Comparison of ENCODE assay signal across 17 cellular contexts in genomic region chr9:17519761-17520160, GRCh38. TPM values are rescaled to one million over a fixed set of nuclear protein-coding genes. Genes with fewer than 3 reads are reported as not detected.
DNase-seq lines count a peak whose midpoint lies in the region; ATAC-seq, FAIRE-seq and TF ChIP-seq lines count a peak whose summit lies in the region.
"Had no signal": no experiment of that assay in that cellular context is flagged by ENCODE, and none has a peak within 500 bp of the region (broad histone marks: within the 10 kb centered on the region; RNA-seq: fewer than 3 reads in every experiment).

No MANE protein-coding gene starts in this region.

- no peak for FAIRE-seq in A549 (lab: Jason Lieb, UNC)
- peak; percentile 80 for FAIRE-seq in islet of Langerhans (lab: Jason Lieb, UNC)

- no peaks in the 10 kb centered on the region for H3K36me3 Mint-ChIP-seq in endodermal cell (ENCODE audit: low read depth)

- H3K27ac Mint-ChIP-seq in endodermal cell = no peak overlapping the region
- H3K27ac Mint-ChIP-seq: dendritic cell treated with granulocyte-macrophage colony-stimulating factor and Interleukin-4, amounts not matched to agents 40 ng/mL and 50 ng/mL, for 4 days; stimulated activated naive CD8-positive, alpha-beta T cell treated with anti-CD3 and anti-CD28 coated beads, Interleukin-15, Interleukin-2, amounts not matched to agents 100 ng/mL and 50 ng/mL, for 24 hours had no signal

- TF ChIP-seq CTCF in A549 (IDR thresholded peaks at IDR 0.05) (no peak), dorsolateral prefrontal cortex (IDR thresholded peaks at IDR 0.05 in 54 of 56, conservative IDR thresholded peaks at IDR 0.05 in 2 of 56; ENCODE audit: low read depth in 1 of 56, partially characterized antibody in 56 of 56) (no peak), endodermal cell (conservative IDR thresholded peaks at IDR 0.05) (no peak)

- no peak overlapping the region for H3K9ac ChIP-seq in adipocyte (ENCODE audit: low read length)
- H3K9ac ChIP-seq in endodermal cell (ENCODE audit: extremely low read depth, low read length, poor library complexity, severe bottlenecking) = no peak overlapping the region

- H3K27me3 ChIP-seq in adipocyte (replicated peaks; ENCODE audit: control insufficient read depth, insufficient read depth, low read length) (no peaks in the 10 kb centered on the region), dorsolateral prefrontal cortex (peaks cover 0 to 4% (median 0%) of the 10 kb centered on the region in 45 donors), endodermal cell (ENCODE audit: control insufficient read depth, insufficient read depth, low read length, poor library complexity, severe bottlenecking) (no peaks in the 10 kb centered on the region)

- peaks cover 20% of the 10 kb centered on the region for H3K4me1 Mint-ChIP-seq in endodermal cell

- peak overlapping the region; percentile 38; the same call in 2 of the 3 replicates for H3K4me2 ChIP-seq in A549

- POLR2A ChIA-PET in A549 (lab: Yijun Ruan, JAX) = no interaction called here

- no peaks in the 10 kb centered on the region for H3K27me3 Mint-ChIP-seq in endodermal cell (ENCODE audit: insufficient read depth)
- H3K27me3 Mint-ChIP-seq: dendritic cell treated with granulocyte-macrophage colony-stimulating factor and Interleukin-4, amounts not matched to agents 40 ng/mL and 50 ng/mL, for 4 days; stimulated activated naive CD8-positive, alpha-beta T cell treated with anti-CD3 and anti-CD28 coated beads, Interleukin-15, Interleukin-2, amounts not matched to agents 100 ng/mL and 50 ng/mL, for 24 hours had no signal

- no peak overlapping the region for H3K4me3 ChIP-seq in A549
- H3K4me3 ChIP-seq in adipocyte (ENCODE audit: low read length) = peak overlapping the region; percentile 20
- no peak overlapping the region for H3K4me3 ChIP-seq in dorsolateral prefrontal cortex
- no peak overlapping the region for H3K4me3 ChIP-seq in endodermal cell (ENCODE audit: low read length)

- TF ChIP-seq POLR2A in A549 (IDR thresholded peaks at IDR 0.05; ENCODE audit: low read length) = no peak

- CTCF ChIA-PET in A549 (lab: Yijun Ruan, JAX) = interaction anchor here (1.3 to 2.7 kb wide), 4 partner anchors 8 to 20 kb away, joined by 3 to 9 read pairs (median 4); no protein-coding TSS in a partner anchor

- no peak for TF ChIP-seq RAD21 in A549 (conservative IDR thresholded peaks at IDR 0.05 in 1 of 2, IDR thresholded peaks at IDR 0.05 in 1 of 2)

- WGBS in A549 (ENCODE audit: missing lambda C conversion rate) = 29% methylated on average over 4 of the region's 4 CpGs
- 52 to 69% methylated on average over 3 to 4 of the region's 4 CpGs for WGBS in endodermal cell (ENCODE audit: insufficient coverage in 1 of 2, insufficient read length in 1 of 2), 2 experiments

- intact Hi-C loops in dorsolateral prefrontal cortex (cut with DNase I) = no loop called here

- H3K4me3 Mint-ChIP-seq in endodermal cell = no peak overlapping the region
- H3K4me3 Mint-ChIP-seq: dendritic cell treated with granulocyte-macrophage colony-stimulating factor and Interleukin-4, amounts not matched to agents 40 ng/mL and 50 ng/mL, for 4 days; stimulated activated naive CD8-positive, alpha-beta T cell treated with anti-CD3 and anti-CD28 coated beads, Interleukin-15, Interleukin-2, amounts not matched to agents 100 ng/mL and 50 ng/mL, for 24 hours had no signal

- no peaks in the 10 kb centered on the region for H3K9me3 Mint-ChIP-seq in endodermal cell
- H3K9me3 Mint-ChIP-seq: dendritic cell treated with granulocyte-macrophage colony-stimulating factor and Interleukin-4, amounts not matched to agents 40 ng/mL and 50 ng/mL, for 4 days had no signal

- H3K9me3 ChIP-seq in A549 (no peaks in the 10 kb centered on the region), adipocyte (ENCODE audit: control insufficient read depth, low read length) (no peaks in the 10 kb centered on the region), endodermal cell (ENCODE audit: control insufficient read depth, low read length) (no peaks in the 10 kb centered on the region)

- H3K27ac ChIP-seq in A549 (no peak overlapping the region), dorsolateral prefrontal cortex (no peak overlapping the region), endodermal cell (ENCODE audit: low read depth, low read length) (no peak overlapping the region)

- H3K4me1 ChIP-seq in A549 = no peaks in the 10 kb centered on the region
- no peaks in the 10 kb centered on the region for H3K4me1 ChIP-seq in adipocyte (ENCODE audit: control insufficient read depth, insufficient read depth, low read length)
- peaks cover 7% of the 10 kb centered on the region for H3K4me1 ChIP-seq in endodermal cell (ENCODE audit: control insufficient read depth, insufficient read depth, low read length)

- peak; percentile 27 to 46; a peak in 1 of 6 replicates for ATAC-seq in A549
- no peak for ATAC-seq in GM21576 (IDR thresholded peaks at IDR 0.05; ENCODE audit: unreplicated experiment)
- ATAC-seq: HCT116 had no signal

- DNase-seq in A549 (ENCODE audit: low read depth in 1 of 2, low spot score in 1 of 2) = no peak
- DNase-seq in HuH-7 (ENCODE audit: low spot score) = peak; percentile 6
- DNase-seq in adipocyte (ENCODE audit: low read depth) = no peak
- DNase-seq in dorsolateral prefrontal cortex = no peak
- DNase-seq in COLO829 (ENCODE audit: low spot score) = no peak
- no peak for DNase-seq in endodermal cell
- DNase-seq: activated T-cell treated with anti-CD3 and anti-CD28 coated beads, Interleukin-2, amount 50 U/mL, for 48 hours; Calu3; KG1; NCI-H1436 treated with DMSO at 0.1 percent for 48 hours; RPMI8226; T-helper 2 cell had no signal

- TF ChIP-seq EP300 in A549 (IDR thresholded peaks at IDR 0.05) = no peak

- H3K36me3 ChIP-seq in adipocyte (ENCODE audit: control insufficient read depth, insufficient read depth, low read length, severe bottlenecking) (no peaks in the 10 kb centered on the region), endodermal cell (ENCODE audit: control insufficient read depth, insufficient read depth, low read length) (no peaks in the 10 kb centered on the region)

TF ChIP-seq in A549, 52 proteins besides CTCF, POLR2A, EP300 and RAD21:
- no peak for TF ChIP-seq MYC (IDR thresholded peaks at IDR 0.05; ENCODE audit: borderline replicate concordance, low read length)

RNA-seq across cellular contexts. Expression of gene SH3GL2, which starts 59.1 kb away (rescaled TPM):
- 0.03 TPM in 1 of 2 replicates, not detected in the other for polyA plus RNA-seq in A549 (2011; rRNA removed)
- 0.01 TPM in 1 of 2 replicates, not detected in the other for polyA plus RNA-seq in A549 (2012; cell fraction: cytosol; rRNA removed)
- polyA plus RNA-seq in A549 (2012; cell fraction: nucleus; rRNA removed) = 0.04 TPM in 2 replicates
- 0.03 to 0.25 TPM (median 0.04 TPM) in 3 replicates for polyA plus RNA-seq in A549 (2017; fragmentation: RNase III; extraction: RNeasy Plus Mini Kit Qiagen cat#74134 plus additional on column Dnase treatment)
- polyA minus RNA-seq in A549 (2011; rRNA and poly(A)+ RNA removed) = not detected in 2 replicates
- 100 to 1,000 TPM in 114 of 120 experiments, 10 to 100 TPM in 6; 63.6 to 322 (median 217) TPM for total RNA-seq in dorsolateral prefrontal cortex
- 1 to 10 TPM; 3.7 to 7.7 TPM for total RNA-seq in endodermal cell
- 1.00 TPM for polyA plus RNA-seq in endodermal cell (2013, experiment 1 of 2)
- polyA plus RNA-seq in endodermal cell (2013, experiment 2 of 2) = 0.75 TPM

Comparison
In these comparisons a context has a peak if more than half of its experiments do, and no peak if none do; other contexts are left out.
1. RNA of gene SH3GL2, which starts 59.1 kb away (total RNA-seq): 63.6 to 322 TPM in dorsolateral prefrontal cortex; 3.7 to 7.7 TPM in endodermal cell; every median in the first group is over 4 times any median in the second.